ENCODE assay signal across 8 cellular contexts in genomic region chr3:43699864-43700263, GRCh38. TPM values are rescaled to one million over a fixed set of nuclear protein-coding genes. Genes with fewer than 3 reads are reported as not detected.
A peak's percentile ranks its signal among the peaks of the same experiment; 100 is the strongest.
DNase-seq lines count a peak whose midpoint lies in the region; ATAC-seq and TF ChIP-seq lines count a peak whose summit lies in the region.

No MANE protein-coding gene starts in this region.

- peaks cover 0 to 17% (median 10%) of the 10 kb centered on the region in 4 donors for H3K4me1 ChIP-seq in tibial nerve

- no peak overlapping the region for H3K4me3 ChIP-seq in fibroblast of villous mesenchyme (ENCODE audit: low read depth, low read length)
- no peak overlapping the region for H3K4me3 ChIP-seq in tibial nerve

- intact Hi-C loops in head of caudate nucleus (cut with DNase I) = no loop called here

- no peaks in the 10 kb centered on the region for H3K9me3 ChIP-seq in tibial nerve

- H3K36me3 ChIP-seq in tibial nerve = peaks cover 0 to 19% (median 0%) of the 10 kb centered on the region in 3 donors

- TF ChIP-seq EP300 in tibial nerve (IDR thresholded peaks at IDR 0.05) = no peak

- POLR2A ChIA-PET in GM10248 (lab: Yijun Ruan, JAX) = no interaction called here

- no peaks in the 10 kb centered on the region for H3K27me3 ChIP-seq in tibial nerve

- no peak overlapping the region for H3K27ac ChIP-seq in tibial nerve

- CTCF ChIA-PET in GM10248 (lab: Yijun Ruan, JAX) = interaction anchor here (3.5 kb wide), 1 partner anchor 9 kb away, joined by 11 read pairs; the partner anchor contains the start of gene ABHD5

- WGBS in tibial nerve, 2 donors = 41 to 91% methylated on average over 1 of the region's 1 CpG

- peak; percentile 90 for ATAC-seq in GM21515 (IDR thresholded peaks at IDR 0.05; ENCODE audit: unreplicated experiment)

- TF ChIP-seq POLR2A in tibial nerve (IDR thresholded peaks at IDR 0.05) = no peak

- DNase-seq in GM10248 (ENCODE audit: extremely low spot score) (peak; percentile 43), LHCN-M2 (ENCODE audit: low read depth) (peak; percentile 29), fibroblast of villous mesenchyme (ENCODE audit: low read depth) (no peak), tibial nerve (ENCODE audit: low spot score in 2 of 2) (no peak), NCI-H1092 (lab: John Stamatoyannopoulos, UW) (no peak), DMS153 (lab: John Stamatoyannopoulos, UW) (no peak), head of caudate nucleus (no peak)

- TF ChIP-seq CTCF in GM10248 (IDR thresholded peaks at IDR 0.05; ENCODE audit: control extremely low read depth, extremely low read depth, low read depth, missing control alignments) = peak; percentile 30
- peak; percentile 37 for TF ChIP-seq CTCF in fibroblast of villous mesenchyme (IDR thresholded peaks at IDR 0.05; ENCODE audit: insufficient read depth, low read depth, low read length)
- no peak for TF ChIP-seq CTCF in tibial nerve (IDR thresholded peaks at IDR 0.05)

RNA-seq across cellular contexts. Expression of gene ABHD5, which starts 9.1 kb away (rescaled TPM):
- total RNA-seq in LHCN-M2 (2014; rRNA removed) (32.3 and 34.6 TPM in 2 replicates), fibroblast of villous mesenchyme (14.8 and 25.9 TPM in 2 replicates), tibial nerve (10 to 100 TPM; 21.6 to 29.7 (median 29.0) TPM)
- polyA plus RNA-seq in LHCN-M2 (2012) = 25.4 TPM

Comparison
In these comparisons a context has a peak if more than half of its experiments do, and no peak if none do; other contexts are left out.
1. DNase-seq: peak in GM10248 (single experiment) and LHCN-M2 (single experiment); none in fibroblast of villous mesenchyme (single experiment), tibial nerve (0 of 2), NCI-H1092 (single experiment), DMS153 (single experiment) and head of caudate nucleus (0 of 42).
2. CTCF ChIP-seq: peak in GM10248 (single experiment) and fibroblast of villous mesenchyme (single experiment); none in tibial nerve (0 of 5).